ENCODE assay signal across 20 cellular contexts in the genomic region with DNA sequence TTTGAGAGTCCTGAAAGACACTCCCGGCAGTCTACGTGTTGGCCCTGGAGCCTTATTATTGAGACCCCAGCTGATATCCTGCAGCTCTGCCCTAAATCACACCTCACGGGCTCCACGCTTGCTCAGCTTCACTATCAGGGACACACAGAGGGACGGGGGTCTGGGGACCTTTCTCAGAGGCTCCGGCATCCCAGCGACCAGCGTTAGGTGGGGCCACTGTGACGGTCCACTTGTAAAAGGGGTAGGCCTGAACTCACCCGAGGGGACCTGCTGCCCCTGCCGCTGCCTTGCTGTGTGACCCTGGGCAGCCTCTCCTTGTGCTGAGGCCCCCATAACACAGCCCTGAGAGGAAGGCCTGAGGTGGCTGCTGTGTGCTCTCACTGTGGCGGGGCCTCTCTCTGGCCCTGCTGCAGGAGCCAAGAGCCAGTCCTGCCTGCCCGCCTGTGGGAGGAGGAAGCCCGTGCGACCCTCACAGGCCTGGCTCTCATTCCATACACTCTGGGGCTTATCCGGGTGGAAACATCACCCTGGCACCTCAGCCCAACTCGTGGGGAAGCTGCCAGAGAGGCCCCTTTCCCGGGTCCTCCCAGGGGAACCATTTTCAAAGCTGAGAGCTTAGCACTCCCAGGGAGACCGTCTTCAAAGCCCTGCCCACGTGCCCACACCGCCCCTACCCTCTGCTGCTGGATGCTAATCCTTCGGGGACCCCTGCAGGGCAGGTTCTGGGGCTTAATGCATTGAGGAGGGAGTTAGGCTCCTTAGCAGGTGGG. TPM values are rescaled to one million over a fixed set of nuclear protein-coding genes. Genes with fewer than 3 reads are reported as not detected.
DNase-seq lines count a peak whose midpoint lies in the region; ATAC-seq and TF ChIP-seq lines count a peak whose summit lies in the region.
"Had no signal": no experiment of that assay in that cellular context is flagged by ENCODE, and none has a peak within 500 bp of the region (broad histone marks: within the 10 kb centered on the region; RNA-seq: fewer than 3 reads in every experiment).

No MANE protein-coding gene starts in this region.

- no peaks in the 10 kb centered on the region for H3K9me2 ChIP-seq in SK-N-SH

- H3K27ac ChIP-seq in SK-N-SH (ENCODE audit: low read depth in 2 of 2, low read length in 1 of 2) (no peak overlapping the region), SJCRH30 (no peak overlapping the region)
- H3K27ac ChIP-seq: A549, testis had no signal

- H3K9me3 ChIP-seq in SK-N-SH, result no peaks in the 10 kb centered on the region
- H3K9me3 ChIP-seq in SJCRH30 (replicated peaks), result no peaks in the 10 kb centered on the region
- H3K9me3 ChIP-seq: A549, Caco-2, HAP-1, testis had no signal

- no peak for TF ChIP-seq EP300 in SK-N-SH (IDR thresholded peaks at IDR 0.05; ENCODE audit: borderline replicate concordance in 1 of 2, low read depth in 1 of 2, low read length in 1 of 2)

- H3K4me3 ChIP-seq in SK-N-SH (ENCODE audit: low read depth in 2 of 2, low read length in 1 of 2) (no peak overlapping the region), SJCRH30 (no peak overlapping the region)
- H3K4me3 ChIP-seq: A549, HAP-1, smooth muscle cell, testis had no signal

- WGBS in SK-N-SH (ENCODE audit: low lambda C conversion rate), result 73% methylated on average over 15 of the region's 22 CpGs

- in situ Hi-C loops in GM13976 (cut with MboI; ENCODE audit: low sequenced_read_pairs, unreplicated experiment), result no loop called here

- H3K27me3 ChIP-seq in SK-N-SH (ENCODE audit: insufficient read depth), result no peaks in the 10 kb centered on the region
- H3K27me3 ChIP-seq in SJCRH30, result no peaks in the 10 kb centered on the region
- H3K27me3 ChIP-seq: testis had no signal

- H3F3A ChIP-seq in SK-N-SH (replicated peaks; ENCODE audit: insufficient read depth), result no peaks in the 10 kb centered on the region

- H3K79me2 ChIP-seq in SK-N-SH (ENCODE audit: insufficient read depth), result no peaks in the 10 kb centered on the region

- DNase-seq in SK-N-SH (peak; percentile 26), GM13976 (ENCODE audit: low spot score) (peak; percentile 20), SJCRH30 (peak; percentile 21 to 38), mesenteric fat pad (ENCODE audit: low spot score) (peak; percentile 82), NCI-H2029 treated with DMSO at 0.1 percent for 48 hours (lab: John Stamatoyannopoulos, UW) (no peak), left lobe of liver (ENCODE audit: low spot score) (no peak), hypothalamus (lab: John Stamatoyannopoulos, UW) (no peak)
- DNase-seq: activated B cell treated with CpG ODN at 0.5 μM for 24 hours; activated naive CD8-positive, alpha-beta T cell treated with anti-CD3 and anti-CD28 coated beads, Interleukin-2, amount 10 ng/mL, durations not matched to agents 7 days and 5 days; activated T-cell treated with anti-CD3 and anti-CD28 coated beads for 4 hours; cerebellar nuclear complex; NCI-H2029; testis had no signal

- TF ChIP-seq RAD21 in SK-N-SH (IDR thresholded peaks at IDR 0.05; ENCODE audit: low read length), result no peak

- no peak overlapping the region for H2AFZ ChIP-seq in SK-N-SH (ENCODE audit: low read depth)

- CTCF ChIA-PET in SK-N-SH (lab: Yijun Ruan, JAX), result interaction anchor here (0.9 to 9.6 kb wide), 13 partner anchors 10 to 201 kb away, joined by 3 to 103 read pairs (median 4); no protein-coding TSS in a partner anchor

- POLR2A ChIA-PET in SK-N-SH (lab: Yijun Ruan, JAX), result no interaction called here

- H3K36me3 ChIP-seq in SK-N-SH (replicated peaks in 1 of 2; ENCODE audit: control insufficient read depth in 1 of 2, insufficient read depth in 2 of 2, low read length in 1 of 2) (no peaks in the 10 kb centered on the region), SJCRH30 (no peaks in the 10 kb centered on the region)
- H3K36me3 ChIP-seq: HAP-1 had no signal

- TF ChIP-seq CTCF in SK-N-SH (IDR thresholded peaks at IDR 0.05) (no peak), GM13976 (IDR thresholded peaks at IDR 0.05; ENCODE audit: borderline replicate concordance, control extremely low read depth, extremely low read depth, insufficient read depth, missing control alignments) (no peak)

- no peak for ATAC-seq in SK-N-SH treated with all-trans-retinoic acid at 6 μM for 48 hours
- no peak for ATAC-seq in left lobe of liver
- ATAC-seq: A549; naive thymus-derived CD8-positive, alpha-beta T cell had no signal

- H4K20me1 ChIP-seq in SK-N-SH (ENCODE audit: insufficient read depth), result no peaks in the 10 kb centered on the region

- H3K4me2 ChIP-seq in SK-N-SH, result no peak overlapping the region
- H3K4me2 ChIP-seq: A549 had no signal

- H3K9ac ChIP-seq in SK-N-SH, result no peak overlapping the region

- H3K4me1 ChIP-seq in SK-N-SH (ENCODE audit: control insufficient read depth in 1 of 2, insufficient read depth in 2 of 2, low read depth in 1 of 2, low read length in 1 of 2), result peaks cover 0 to 28% of the 10 kb centered on the region in 2 experiments; a peak in 1 of 4 replicates
- peaks cover 39% of the 10 kb centered on the region for H3K4me1 ChIP-seq in SJCRH30
- H3K4me1 ChIP-seq: Caco-2, testis had no signal

TF ChIP-seq in SK-N-SH, 30 proteins besides CTCF, POLR2A, EP300 and RAD21:
- TF ChIP-seq FOXM1 (IDR thresholded peaks at IDR 0.05; ENCODE audit: low read depth) (no peak), MXI1 (IDR thresholded peaks at IDR 0.05; ENCODE audit: low read depth, low read length) (no peak)

TF ChIP-seq in SK-N-SH treated with all-trans-retinoic acid at 6 μM for 48 hours, 23 proteins besides CTCF, POLR2A, EP300 and RAD21:
- TF ChIP-seq, protein P1, sequence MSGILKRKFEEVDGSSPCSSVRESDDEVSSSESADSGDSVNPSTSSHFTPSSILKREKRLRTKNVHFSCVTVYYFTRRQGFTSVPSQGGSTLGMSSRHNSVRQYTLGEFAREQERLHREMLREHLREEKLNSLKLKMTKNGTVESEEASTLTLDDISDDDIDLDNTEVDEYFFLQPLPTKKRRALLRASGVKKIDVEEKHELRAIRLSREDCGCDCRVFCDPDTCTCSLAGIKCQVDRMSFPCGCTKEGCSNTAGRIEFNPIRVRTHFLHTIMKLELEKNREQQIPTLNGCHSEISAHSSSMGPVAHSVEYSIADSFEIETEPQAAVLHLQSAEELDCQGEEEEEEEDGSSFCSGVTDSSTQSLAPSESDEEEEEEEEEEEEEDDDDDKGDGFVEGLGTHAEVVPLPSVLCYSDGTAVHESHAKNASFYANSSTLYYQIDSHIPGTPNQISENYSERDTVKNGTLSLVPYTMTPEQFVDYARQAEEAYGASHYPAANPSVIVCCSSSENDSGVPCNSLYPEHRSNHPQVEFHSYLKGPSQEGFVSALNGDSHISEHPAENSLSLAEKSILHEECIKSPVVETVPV (CRISPR knock-in tag; IDR thresholded peaks at IDR 0.05), result no peak
- TF ChIP-seq ZFP30 (CRISPR knock-in tag; IDR thresholded peaks at IDR 0.05) (no peak), CSDC2 (CRISPR knock-in tag; IDR thresholded peaks at IDR 0.05) (no peak), TCF4 (CRISPR knock-in tag; IDR thresholded peaks at IDR 0.05; ENCODE audit: borderline replicate concordance) (no peak), ISL1 (CRISPR knock-in tag; IDR thresholded peaks at IDR 0.05) (no peak), ESRRG (CRISPR knock-in tag; IDR thresholded peaks at IDR 0.05) (no peak), ARNTL (CRISPR knock-in tag; IDR thresholded peaks at IDR 0.05; ENCODE audit: borderline replicate concordance, low read depth) (no peak), ZC3H10 (CRISPR knock-in tag; IDR thresholded peaks at IDR 0.05) (no peak)
- TF ChIP-seq, protein P2, sequence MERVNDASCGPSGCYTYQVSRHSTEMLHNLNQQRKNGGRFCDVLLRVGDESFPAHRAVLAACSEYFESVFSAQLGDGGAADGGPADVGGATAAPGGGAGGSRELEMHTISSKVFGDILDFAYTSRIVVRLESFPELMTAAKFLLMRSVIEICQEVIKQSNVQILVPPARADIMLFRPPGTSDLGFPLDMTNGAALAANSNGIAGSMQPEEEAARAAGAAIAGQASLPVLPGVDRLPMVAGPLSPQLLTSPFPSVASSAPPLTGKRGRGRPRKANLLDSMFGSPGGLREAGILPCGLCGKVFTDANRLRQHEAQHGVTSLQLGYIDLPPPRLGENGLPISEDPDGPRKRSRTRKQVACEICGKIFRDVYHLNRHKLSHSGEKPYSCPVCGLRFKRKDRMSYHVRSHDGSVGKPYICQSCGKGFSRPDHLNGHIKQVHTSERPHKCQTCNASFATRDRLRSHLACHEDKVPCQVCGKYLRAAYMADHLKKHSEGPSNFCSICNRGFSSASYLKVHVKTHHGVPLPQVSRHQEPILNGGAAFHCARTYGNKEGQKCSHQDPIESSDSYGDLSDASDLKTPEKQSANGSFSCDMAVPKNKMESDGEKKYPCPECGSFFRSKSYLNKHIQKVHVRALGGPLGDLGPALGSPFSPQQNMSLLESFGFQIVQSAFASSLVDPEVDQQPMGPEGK (CRISPR knock-in tag; IDR thresholded peaks at IDR 0.05; ENCODE audit: borderline replicate concordance), result no peak

RNA-seq across cellular contexts. Expression of gene AQP1, which starts 21.7 kb away (rescaled TPM):
- 1.7 and 2.4 TPM in 2 replicates for polyA plus RNA-seq in SK-N-SH (2012; rRNA removed)
- polyA plus RNA-seq in SK-N-SH (2012; cell fraction: cytosol; rRNA removed), result 1.5 and 1.6 TPM in 2 replicates
- 7.0 and 8.4 TPM in 2 replicates for polyA plus RNA-seq in SK-N-SH (2012; cell fraction: nucleus; rRNA removed)
- total RNA-seq in SJCRH30 (2014; rRNA removed; shearing (Covaris generic)), result 29.4 and 31.4 TPM in 2 replicates
- total RNA-seq in mesenteric fat pad (140 TPM), left lobe of liver (16.6 TPM)
- polyA plus RNA-seq: naive thymus-derived CD8-positive, alpha-beta T cell had no signal

RNA-seq across cellular contexts. Expression of gene GHRHR, which starts 30.4 kb away (rescaled TPM):
- polyA plus RNA-seq in SK-N-SH (2012; rRNA removed), result not detected in 2 replicates
- polyA plus RNA-seq in SK-N-SH (2012; cell fraction: cytosol; rRNA removed), result not detected in 2 replicates
- not detected in 2 replicates for polyA plus RNA-seq in SK-N-SH (2012; cell fraction: nucleus; rRNA removed)
- not detected in 2 replicates for total RNA-seq in SJCRH30 (2014; rRNA removed; shearing (Covaris generic))
- total RNA-seq in mesenteric fat pad, result not detected
- total RNA-seq in left lobe of liver, result 0.83 TPM
- total RNA-seq: activated B cell treated with CpG ODN at 0.5 μM for 24 hours; activated naive CD8-positive, alpha-beta T cell treated with anti-CD3 and anti-CD28 coated beads, Interleukin-2, amount 10 ng/mL, durations not matched to agents 7 days and 5 days; Caco-2; epithelial cell of proximal tubule; naive thymus-derived CD8-positive, alpha-beta T cell; smooth muscle cell had no signal
- polyA plus RNA-seq: A549; naive thymus-derived CD8-positive, alpha-beta T cell; smooth muscle cell had no signal

Comparison
In these comparisons a context has a peak if more than half of its experiments do, and no peak if none do; other contexts are left out.
1. DNase-seq: peak in SK-N-SH (single experiment), GM13976 (single experiment), SJCRH30 (2 of 2) and mesenteric fat pad (single experiment); none in NCI-H2029 treated with DMSO at 0.1 percent for 48 hours (single experiment), left lobe of liver (single experiment) and hypothalamus (0 of 51).